ENCODE assay signal across 16 cellular contexts in genomic region chr16:29673501-29673900, GRCh38. TPM values are rescaled to one million over a fixed set of nuclear protein-coding genes. Genes with fewer than 3 reads are reported as not detected.
"Had no signal": no experiment of that assay in that cellular context is flagged by ENCODE, and none has a peak within 500 bp of the region (broad histone marks: within the 10 kb centered on the region; RNA-seq: fewer than 3 reads in every experiment).

No MANE protein-coding gene starts in this region.

- ATAC-seq: activated naive CD4-positive, alpha-beta T cell treated with anti-CD3 and anti-CD28 coated beads, Interleukin-2, amount 50 U/mL, for 72 hours; left lobe of liver; stimulated activated naive B cell treated with anti-CD40 and anti-IgM and Interleukin-4, amounts not matched to agents 10 μg/mL and 1 μg/mL and 100 μg/mL, for 72 hours had no signal

- H3K27ac Mint-ChIP-seq: activated naive CD4-positive, alpha-beta T cell treated with anti-CD3 and anti-CD28 coated beads, Interleukin-2, amount 50 U/mL, for 72 hours; progenitor cell of endocrine pancreas; stimulated activated naive B cell treated with anti-CD40 and anti-IgM and Interleukin-4, amounts not matched to agents 10 μg/mL and 1 μg/mL and 100 μg/mL, for 72 hours had no signal

- H3K9me3 Mint-ChIP-seq: activated naive CD4-positive, alpha-beta T cell treated with anti-CD3 and anti-CD28 coated beads, Interleukin-2, amount 50 U/mL, for 72 hours; stimulated activated naive B cell treated with anti-CD40 and anti-IgM and Interleukin-4, amounts not matched to agents 10 μg/mL and 1 μg/mL and 100 μg/mL, for 72 hours had no signal

- H3K27me3 ChIP-seq: brain microvascular endothelial cell, esophagus muscularis mucosa, SJCRH30, tibial nerve had no signal

- DNase-seq: activated CD4-positive, alpha-beta T cell treated with anti-CD3 and anti-CD28 coated beads for 4 hours; activated CD8-positive, alpha-beta memory T cell treated with anti-CD3 and anti-CD28 coated beads for 24 hours; brain microvascular endothelial cell; cerebellar nuclear complex; glutamatergic neuron; stimulated activated naive B cell treated with anti-CD40 and anti-IgM and Interleukin-4, amounts not matched to agents 10 μg/mL and 1 μg/mL and 100 μg/mL, for 72 hours; SW 1271; WERI-Rb-1 had no signal

- H3K27me3 Mint-ChIP-seq: progenitor cell of endocrine pancreas; stimulated activated naive B cell treated with anti-CD40 and anti-IgM and Interleukin-4, amounts not matched to agents 10 μg/mL and 1 μg/mL and 100 μg/mL, for 72 hours had no signal

- H3K4me3 Mint-ChIP-seq: stimulated activated naive B cell treated with anti-CD40 and anti-IgM and Interleukin-4, amounts not matched to agents 10 μg/mL and 1 μg/mL and 100 μg/mL, for 72 hours had no signal

- H3K27ac ChIP-seq: brain microvascular endothelial cell, esophagus muscularis mucosa, SJCRH30, WERI-Rb-1 had no signal

- H3K4me3 ChIP-seq: esophagus muscularis mucosa, SJCRH30, smooth muscle cell, tibial nerve had no signal

- H3K36me3 ChIP-seq: brain microvascular endothelial cell, esophagus muscularis mucosa, SJCRH30, tibial nerve, WERI-Rb-1 had no signal

- H3K9me3 ChIP-seq: esophagus muscularis mucosa, SJCRH30, tibial nerve had no signal

- H3K4me2 ChIP-seq: smooth muscle cell had no signal

RNA-seq across cellular contexts. Expression of gene SPN, which starts 10.5 kb away (rescaled TPM):
- total RNA-seq: dermis microvascular lymphatic vessel endothelial cell, smooth muscle cell had no signal
- polyA plus RNA-seq: smooth muscle cell had no signal
